1 cellular context compared by ENCODE assay signal in the genomic region with DNA sequence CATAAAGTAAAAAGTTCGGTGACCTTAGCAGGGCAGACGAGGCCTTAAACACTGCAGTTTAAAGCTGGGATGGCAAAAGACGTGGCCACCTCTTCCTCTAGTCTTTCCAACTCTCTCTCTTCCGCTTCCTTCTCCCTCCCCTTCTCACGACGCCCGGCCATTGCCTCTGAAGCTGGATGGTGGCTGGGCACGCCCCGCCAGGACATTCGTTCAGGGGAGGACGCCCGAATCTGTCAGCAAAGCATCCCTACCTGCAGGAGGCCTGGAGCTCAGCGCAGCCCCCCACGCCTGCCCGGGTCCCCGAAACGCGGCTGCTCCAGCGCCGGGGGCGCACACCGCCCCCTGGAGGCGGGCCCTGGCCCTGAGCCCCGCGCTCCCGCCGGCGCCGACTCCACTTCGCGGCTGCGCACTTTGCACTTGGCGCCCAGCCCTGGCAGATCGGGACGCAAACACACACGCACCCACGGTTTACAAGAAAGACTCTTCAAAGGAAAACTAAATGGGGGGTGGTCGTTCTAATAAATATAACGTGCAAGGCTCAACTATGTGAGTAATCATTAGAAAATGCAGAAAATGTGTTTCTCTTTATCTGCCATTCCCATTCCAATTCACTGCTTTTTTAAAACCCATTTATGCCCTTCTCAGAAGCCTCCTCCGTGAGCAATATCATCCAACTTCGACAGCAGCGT.
TF ChIP-seq lines count a peak whose summit lies in the region.

No MANE protein-coding gene starts in this region.

TF ChIP-seq in GM23338, 12 proteins besides CTCF, POLR2A, EP300 and RAD21 (continued from another document):
- TF ChIP-seq, protein P1, sequence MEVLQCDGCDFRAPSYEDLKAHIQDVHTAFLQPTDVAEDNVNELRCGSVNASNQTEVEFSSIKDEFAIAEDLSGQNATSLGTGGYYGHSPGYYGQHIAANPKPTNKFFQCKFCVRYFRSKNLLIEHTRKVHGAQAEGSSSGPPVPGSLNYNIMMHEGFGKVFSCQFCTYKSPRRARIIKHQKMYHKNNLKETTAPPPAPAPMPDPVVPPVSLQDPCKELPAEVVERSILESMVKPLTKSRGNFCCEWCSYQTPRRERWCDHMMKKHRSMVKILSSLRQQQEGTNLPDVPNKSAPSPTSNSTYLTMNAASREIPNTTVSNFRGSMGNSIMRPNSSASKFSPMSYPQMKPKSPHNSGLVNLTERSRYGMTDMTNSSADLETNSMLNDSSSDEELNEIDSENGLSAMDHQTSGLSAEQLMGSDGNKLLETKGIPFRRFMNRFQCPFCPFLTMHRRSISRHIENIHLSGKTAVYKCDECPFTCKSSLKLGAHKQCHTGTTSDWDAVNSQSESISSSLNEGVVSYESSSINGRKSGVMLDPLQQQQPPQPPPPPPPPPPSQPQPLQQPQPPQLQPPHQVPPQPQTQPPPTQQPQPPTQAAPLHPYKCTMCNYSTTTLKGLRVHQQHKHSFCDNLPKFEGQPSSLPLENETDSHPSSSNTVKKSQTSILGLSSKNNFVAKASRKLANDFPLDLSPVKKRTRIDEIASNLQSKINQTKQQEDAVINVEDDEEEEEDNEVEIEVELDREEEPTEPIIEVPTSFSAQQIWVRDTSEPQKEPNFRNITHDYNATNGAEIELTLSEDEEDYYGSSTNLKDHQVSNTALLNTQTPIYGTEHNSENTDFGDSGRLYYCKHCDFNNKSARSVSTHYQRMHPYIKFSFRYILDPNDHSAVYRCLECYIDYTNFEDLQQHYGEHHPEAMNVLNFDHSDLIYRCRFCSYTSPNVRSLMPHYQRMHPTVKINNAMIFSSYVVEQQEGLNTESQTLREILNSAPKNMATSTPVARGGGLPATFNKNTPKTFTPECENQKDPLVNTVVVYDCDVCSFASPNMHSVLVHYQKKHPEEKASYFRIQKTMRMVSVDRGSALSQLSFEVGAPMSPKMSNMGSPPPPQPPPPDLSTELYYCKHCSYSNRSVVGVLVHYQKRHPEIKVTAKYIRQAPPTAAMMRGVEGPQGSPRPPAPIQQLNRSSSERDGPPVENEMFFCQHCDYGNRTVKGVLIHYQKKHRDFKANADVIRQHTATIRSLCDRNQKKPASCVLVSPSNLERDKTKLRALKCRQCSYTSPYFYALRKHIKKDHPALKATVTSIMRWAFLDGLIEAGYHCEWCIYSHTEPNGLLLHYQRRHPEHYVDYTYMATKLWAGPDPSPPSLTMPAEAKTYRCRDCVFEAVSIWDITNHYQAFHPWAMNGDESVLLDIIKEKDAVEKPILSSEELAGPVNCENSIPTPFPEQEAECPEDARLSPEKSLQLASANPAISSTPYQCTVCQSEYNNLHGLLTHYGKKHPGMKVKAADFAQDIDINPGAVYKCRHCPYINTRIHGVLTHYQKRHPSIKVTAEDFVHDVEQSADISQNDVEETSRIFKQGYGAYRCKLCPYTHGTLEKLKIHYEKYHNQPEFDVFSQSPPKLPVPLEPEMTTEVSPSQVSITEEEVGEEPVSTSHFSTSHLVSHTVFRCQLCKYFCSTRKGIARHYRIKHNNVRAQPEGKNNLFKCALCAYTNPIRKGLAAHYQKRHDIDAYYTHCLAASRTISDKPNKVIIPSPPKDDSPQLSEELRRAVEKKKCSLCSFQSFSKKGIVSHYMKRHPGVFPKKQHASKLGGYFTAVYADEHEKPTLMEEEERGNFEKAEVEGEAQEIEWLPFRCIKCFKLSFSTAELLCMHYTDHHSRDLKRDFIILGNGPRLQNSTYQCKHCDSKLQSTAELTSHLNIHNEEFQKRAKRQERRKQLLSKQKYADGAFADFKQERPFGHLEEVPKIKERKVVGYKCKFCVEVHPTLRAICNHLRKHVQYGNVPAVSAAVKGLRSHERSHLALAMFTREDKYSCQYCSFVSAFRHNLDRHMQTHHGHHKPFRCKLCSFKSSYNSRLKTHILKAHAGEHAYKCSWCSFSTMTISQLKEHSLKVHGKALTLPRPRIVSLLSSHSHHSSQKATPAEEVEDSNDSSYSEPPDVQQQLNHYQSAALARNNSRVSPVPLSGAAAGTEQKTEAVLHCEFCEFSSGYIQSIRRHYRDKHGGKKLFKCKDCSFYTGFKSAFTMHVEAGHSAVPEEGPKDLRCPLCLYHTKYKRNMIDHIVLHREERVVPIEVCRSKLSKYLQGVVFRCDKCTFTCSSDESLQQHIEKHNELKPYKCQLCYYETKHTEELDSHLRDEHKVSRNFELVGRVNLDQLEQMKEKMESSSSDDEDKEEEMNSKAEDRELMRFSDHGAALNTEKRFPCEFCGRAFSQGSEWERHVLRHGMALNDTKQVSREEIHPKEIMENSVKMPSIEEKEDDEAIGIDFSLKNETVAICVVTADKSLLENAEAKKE (CRISPR knock-in tag; IDR thresholded peaks at IDR 0.05): no peak
- TF ChIP-seq JUNB (IDR thresholded peaks at IDR 0.05; ENCODE audit: unreplicated experiment): no peak
- TF ChIP-seq EZH2 (IDR thresholded peaks at IDR 0.05; ENCODE audit: low read depth, unreplicated experiment): no peak
- TF ChIP-seq STAT1 (IDR thresholded peaks at IDR 0.05; ENCODE audit: unreplicated experiment): no peak
- TF ChIP-seq EZH2phosphoT487 (IDR thresholded peaks at IDR 0.05; ENCODE audit: unreplicated experiment): no peak
